In genomic region chr18:38940863-38941531, GRCh38 we compare ENCODE assay signal across 8 cellular contexts.
DNase-seq lines count a peak whose midpoint lies in the region; ATAC-seq, FAIRE-seq and TF ChIP-seq lines count a peak whose summit lies in the region.

No MANE protein-coding gene starts in this region.

- peaks cover 40% of the 10 kb centered on the region for H3K4me1 Mint-ChIP-seq in activated naive CD8-positive, alpha-beta T cell treated with anti-CD3 and anti-CD28 coated beads, Interleukin-2, amount 50 U/mL, for 24 hours

- H3K36me3 ChIP-seq in SJCRH30 = no peaks in the 10 kb centered on the region
- H3K36me3 ChIP-seq in neuron (ENCODE audit: insufficient read depth, low read length) = no peaks in the 10 kb centered on the region

- H3K27ac Mint-ChIP-seq in activated naive CD8-positive, alpha-beta T cell treated with anti-CD3 and anti-CD28 coated beads, Interleukin-2, amount 50 U/mL, for 24 hours = peak overlapping the region; percentile 93

- H3K4me1 ChIP-seq in SJCRH30 (0 out of 2 replicates have a peak, but pooled peaks cover 3% of the 10 kb centered on the region), neuron (ENCODE audit: insufficient read depth, low read length) (peaks cover 18% of the 10 kb centered on the region)

- no peaks in the 10 kb centered on the region for H3K27me3 Mint-ChIP-seq in activated naive CD8-positive, alpha-beta T cell treated with anti-CD3 and anti-CD28 coated beads, Interleukin-2, amount 50 U/mL, for 24 hours

- ATAC-seq in HG03342 (IDR thresholded peaks at IDR 0.05; ENCODE audit: unreplicated experiment) (peak; percentile 80), Right ventricle myocardium inferior (no peak)
- ATAC-seq in activated naive CD8-positive, alpha-beta T cell treated with anti-CD3 and anti-CD28 coated beads, Interleukin-2, amount 50 U/mL, for 24 hours = peak; percentile 71

- TF ChIP-seq CTCF in coronary artery (IDR thresholded peaks at IDR 0.05) = no peak

- peak overlapping the region; percentile 70 for H3K4me3 Mint-ChIP-seq in activated naive CD8-positive, alpha-beta T cell treated with anti-CD3 and anti-CD28 coated beads, Interleukin-2, amount 50 U/mL, for 24 hours

- H3K27me3 ChIP-seq in SJCRH30 = no peaks in the 10 kb centered on the region
- no peaks in the 10 kb centered on the region for H3K27me3 ChIP-seq in neuron (ENCODE audit: insufficient read depth, low read length)

- H3K4me3 ChIP-seq in SJCRH30 (peak overlapping the region; percentile 31), neuron (ENCODE audit: low read length) (no peak overlapping the region), coronary artery (no peak overlapping the region)

- intact Hi-C loops in Right ventricle myocardium inferior (cut with DNase I) = no loop called here

- H2AFZ ChIP-seq in neuron (ENCODE audit: low read depth, low read length) = peak overlapping the region; percentile 71

- peak overlapping the region; percentile 41; the same call in 1 of the 2 replicates for H3K27ac ChIP-seq in SJCRH30
- no peak overlapping the region for H3K27ac ChIP-seq in coronary artery

- H3K9me3 Mint-ChIP-seq in activated naive CD8-positive, alpha-beta T cell treated with anti-CD3 and anti-CD28 coated beads, Interleukin-2, amount 50 U/mL, for 24 hours = peaks cover 36% of the 10 kb centered on the region

- H3K9me3 ChIP-seq in SJCRH30 (replicated peaks) (no peaks in the 10 kb centered on the region), neuron (ENCODE audit: low read length) (peaks cover 10% of the 10 kb centered on the region)

- FAIRE-seq in GM19239 (lab: Jason Lieb, UNC) = peak; percentile 90

- DNase-seq in A172 (ENCODE audit: low spot score) (peak; percentile 100), GM19239 (ENCODE audit: insufficient read length, low spot score) (peak; percentile 14), SJCRH30 (peak; percentile 33 to 63), coronary artery (ENCODE audit: low spot score) (no peak), Right ventricle myocardium inferior (ENCODE audit: missing footprints) (no peak)
- peak; percentile 39 for DNase-seq in activated naive CD8-positive, alpha-beta T cell treated with anti-CD3 and anti-CD28 coated beads, Interleukin-2, amount 50 U/mL, for 24 hours

- peaks cover 11% of the 10 kb centered on the region for H3K36me3 Mint-ChIP-seq in activated naive CD8-positive, alpha-beta T cell treated with anti-CD3 and anti-CD28 coated beads, Interleukin-2, amount 50 U/mL, for 24 hours (ENCODE audit: low read depth)

Comparison
In these comparisons a context has a peak if more than half of its experiments do, and no peak if none do; other contexts are left out.
1. DNase-seq: peak in A172 (single experiment), GM19239 (single experiment), SJCRH30 (2 of 2) and activated naive CD8-positive, alpha-beta T cell treated with anti-CD3 and anti-CD28 coated beads, Interleukin-2, amount 50 U/mL, for 24 hours (single experiment); none in coronary artery (single experiment) and Right ventricle myocardium inferior (single experiment).